9 cellular contexts compared by ENCODE assay signal in genomic region chr6:34243131-34243771, GRCh38. TPM values are rescaled to one million over a fixed set of nuclear protein-coding genes. Genes with fewer than 3 reads are reported as not detected.
DNase-seq lines count a peak whose midpoint lies in the region; ATAC-seq and TF ChIP-seq lines count a peak whose summit lies in the region.
"Had no signal": no experiment of that assay in that cellular context is flagged by ENCODE, and none has a peak within 500 bp of the region (broad histone marks: within the 10 kb centered on the region; RNA-seq: fewer than 3 reads in every experiment).

No MANE protein-coding gene starts in this region.

- 16% methylated on average over 5 of the region's 5 CpGs for WGBS in mammary epithelial cell (ENCODE audit: low coverage, missing lambda C conversion rate)

- CTCF ChIA-PET in mammary epithelial cell (lab: Charles Lee; ENCODE audit: low non-redundant PET) = no interaction called here

- TF ChIP-seq POLR2A in NB4 (IDR thresholded peaks at IDR 0.05; ENCODE audit: extremely low read depth, insufficient read length) = no peak

- H3K27ac ChIP-seq in mammary epithelial cell (ENCODE audit: insufficient read depth, low read depth, low read length) (peak overlapping the region; percentile 26), osteoblast (ENCODE audit: low read depth, low read length) (peak overlapping the region; percentile 93)

- in situ Hi-C loops in mammary epithelial cell (cut with MboI; ENCODE audit: low sequenced_read_pairs in 2 of 2) = no loop called here

- H3K9ac ChIP-seq in mammary epithelial cell (ENCODE audit: insufficient read depth, low read length) = no peak overlapping the region

- no TSS peak for BruUV-seq in mammary epithelial cell (replicated peaks; lab: Mats Ljungman, UMichigan)

- H3K79me2 ChIP-seq in mammary epithelial cell (ENCODE audit: insufficient read depth, low read length) (peaks cover 47% of the 10 kb centered on the region), osteoblast (ENCODE audit: insufficient read depth, low read length) (peaks cover 30% of the 10 kb centered on the region)

- H4K20me1 ChIP-seq in mammary epithelial cell (ENCODE audit: insufficient read depth, low read length) = no peaks in the 10 kb centered on the region
- H4K20me1 ChIP-seq in osteoblast (ENCODE audit: insufficient read depth, low read length) = peaks cover 12% of the 10 kb centered on the region

- H3K4me1 ChIP-seq in mammary epithelial cell (ENCODE audit: insufficient read depth, low read length) = peaks cover 92% of the 10 kb centered on the region
- H3K4me1 ChIP-seq in osteoblast (ENCODE audit: insufficient read depth, low read length) = peaks cover 60% of the 10 kb centered on the region

- H3K27me3 ChIP-seq in mammary epithelial cell (ENCODE audit: insufficient read depth, low read length) (no peaks in the 10 kb centered on the region), osteoblast (ENCODE audit: insufficient read depth, low read length) (no peaks in the 10 kb centered on the region)

- H2AFZ ChIP-seq in mammary epithelial cell (ENCODE audit: low read depth, low read length) = no peak overlapping the region
- H2AFZ ChIP-seq in osteoblast (ENCODE audit: low read length) = peak overlapping the region; percentile 42

- no peak overlapping the region for H3K4me3 ChIP-seq in NB4 (ENCODE audit: low read depth, low read length)
- H3K4me3 ChIP-seq in mammary epithelial cell (replicated peaks in 1 of 3; ENCODE audit: insufficient read depth in 1 of 3, low read depth in 2 of 3, low read length in 3 of 3) = no peak overlapping the region
- no peak overlapping the region for H3K4me3 ChIP-seq in osteoblast (ENCODE audit: insufficient read depth, low read length)

- DNase-seq in EL (peak; percentile 68), NB4 (ENCODE audit: low read depth) (peak; percentile 55), mammary epithelial cell (no peak), osteoblast (ENCODE audit: insufficient read length, low spot score, missing footprints) (peak; percentile 93), UCSD-AML1 (lab: John Stamatoyannopoulos, UW; ENCODE audit: unreplicated experiment) (no peak)
- DNase-seq: cortex of kidney, Right ventricle myocardium superior had no signal

- dilution Hi-C loops in mammary epithelial cell (cut with HindIII; ENCODE audit: low sequenced_read_pairs) = no loop called here

- peaks cover 7% of the 10 kb centered on the region for H3K36me3 ChIP-seq in mammary epithelial cell (ENCODE audit: insufficient read depth, low read length)
- H3K36me3 ChIP-seq in osteoblast (ENCODE audit: insufficient read depth, low read length) = peaks cover 34% of the 10 kb centered on the region

- intact Hi-C loops in mammary epithelial cell (cut with micrococcal nuclease) = loop anchor here (5.0 kb wide), 1 partner anchor 81 kb away; no protein-coding TSS in a partner anchor

- no peak for ATAC-seq in HG03175 (IDR thresholded peaks at IDR 0.05; ENCODE audit: unreplicated experiment)
- ATAC-seq in HG03432 (IDR thresholded peaks at IDR 0.05; ENCODE audit: unreplicated experiment) = no peak

- no peaks in the 10 kb centered on the region for H3K9me3 ChIP-seq in mammary epithelial cell (replicated peaks; ENCODE audit: insufficient read depth, low read length)
- H3K9me3 ChIP-seq in osteoblast (ENCODE audit: low read depth, low read length) = no peaks in the 10 kb centered on the region

- H3K4me2 ChIP-seq in mammary epithelial cell (ENCODE audit: insufficient read depth, low read depth, low read length) = peak overlapping the region; percentile 63
- H3K4me2 ChIP-seq in osteoblast (ENCODE audit: insufficient read depth, low read length) = peak overlapping the region; percentile 74

- TF ChIP-seq CTCF in NB4 (IDR thresholded peaks at IDR 0.05; ENCODE audit: low read depth, low read length) (no peak), mammary epithelial cell (conservative IDR thresholded peaks at IDR 0.05 in 1 of 2, IDR thresholded peaks at IDR 0.05 in 1 of 2; ENCODE audit: extremely low read depth in 1 of 2, insufficient read depth in 1 of 2, low read depth in 1 of 2, low read length in 2 of 2) (no peak), osteoblast (IDR thresholded peaks at IDR 0.05; ENCODE audit: extremely low read depth, low read depth, low read length) (no peak)

RNA-seq across cellular contexts. Expression of gene SMIM29, which starts 5.6 kb away (rescaled TPM):
- total RNA-seq in mammary epithelial cell (10 to 100 TPM; 20.3 to 40.6 TPM), osteoblast (35.1 and 44.2 TPM in 2 replicates)
- polyA plus RNA-seq in mammary epithelial cell = 48.6 TPM
- polyA minus RNA-seq in mammary epithelial cell = 29.8 TPM

RNA-seq across cellular contexts. Expression of gene HMGA1, which starts 6.6 kb away (rescaled TPM):
- total RNA-seq in mammary epithelial cell = 100 to 1,000 TPM in 1 of 2 donors, 10 to 100 TPM in 1; 21.2 to 314 TPM
- 151 TPM for polyA plus RNA-seq in mammary epithelial cell
- polyA minus RNA-seq in mammary epithelial cell = 338 TPM
- total RNA-seq in osteoblast = 59.4 and 82.8 TPM in 2 replicates

Comparison
In these comparisons a context has a peak if more than half of its experiments do, and no peak if none do; other contexts are left out.
1. DNase-seq: peak in EL (single experiment), NB4 (single experiment) and osteoblast (single experiment); none in mammary epithelial cell (single experiment) and UCSD-AML1 (single experiment).